ENCODE assay signal across 9 cellular contexts in genomic region chr5:142611154-142611553, GRCh38.
A peak's percentile ranks its signal among the peaks of the same experiment; 100 is the strongest.
DNase-seq lines count a peak whose midpoint lies in the region; ATAC-seq and TF ChIP-seq lines count a peak whose summit lies in the region.
"Had no signal": no experiment of that assay in that cellular context is flagged by ENCODE, and none has a peak within 500 bp of the region (broad histone marks: within the 10 kb centered on the region; RNA-seq: fewer than 3 reads in every experiment).

No MANE protein-coding gene starts in this region.

- no peaks in the 10 kb centered on the region for H3K27me3 ChIP-seq in SU-DHL-6 (ENCODE audit: low read length)

- peaks cover 28% of the 10 kb centered on the region for H3K27me3 Mint-ChIP-seq in activated naive CD8-positive, alpha-beta T cell treated with anti-CD3 and anti-CD28 coated beads, Interleukin-2, amount 10 ng/mL, durations not matched to agents 7 days and 5 days

- H3K9ac ChIP-seq in SU-DHL-6 (ENCODE audit: low read length) = no peak overlapping the region

- H3K4me2 ChIP-seq in SU-DHL-6 (ENCODE audit: low read depth, low read length, poor library complexity, severe bottlenecking) = no peak overlapping the region

- DNase-seq in Daoy (ENCODE audit: low read depth) (peak; percentile 74), LoVo (ENCODE audit: low spot score) (peak; percentile 72), left cardiac atrium (peak; percentile 75), sciatic nerve (ENCODE audit: low spot score) (peak; percentile 88), NCI-H1048 (lab: John Stamatoyannopoulos, UW) (no peak)
- DNase-seq in activated naive CD8-positive, alpha-beta T cell treated with anti-CD3 and anti-CD28 coated beads, Interleukin-2, amount 10 ng/mL, durations not matched to agents 7 days and 5 days = peak; percentile 69

- no peak overlapping the region for H3K27ac Mint-ChIP-seq in activated naive CD8-positive, alpha-beta T cell treated with anti-CD3 and anti-CD28 coated beads, Interleukin-2, amount 10 ng/mL, durations not matched to agents 7 days and 5 days
- H3K27ac Mint-ChIP-seq: dendritic cell treated with granulocyte-macrophage colony-stimulating factor and Interleukin-4, amounts not matched to agents 40 ng/mL and 50 ng/mL, for 4 days had no signal

- ATAC-seq in GM21529 (IDR thresholded peaks at IDR 0.05; ENCODE audit: unreplicated experiment) (peak; percentile 91), left cardiac atrium (peak; percentile 88), sciatic nerve (peak; percentile 85)
- ATAC-seq in activated naive CD8-positive, alpha-beta T cell treated with anti-CD3 and anti-CD28 coated beads, Interleukin-2, amount 10 ng/mL, durations not matched to agents 7 days and 5 days (ENCODE audit: low read depth) = peak; percentile 88

- no peaks in the 10 kb centered on the region for H3K9me3 Mint-ChIP-seq in activated naive CD8-positive, alpha-beta T cell treated with anti-CD3 and anti-CD28 coated beads, Interleukin-2, amount 10 ng/mL, durations not matched to agents 7 days and 5 days
- H3K9me3 Mint-ChIP-seq: dendritic cell treated with granulocyte-macrophage colony-stimulating factor and Interleukin-4, amounts not matched to agents 40 ng/mL and 50 ng/mL, for 4 days had no signal

- POLR2A ChIA-PET in activated naive CD8-positive, alpha-beta T cell treated with anti-CD3 and anti-CD28 coated beads, Interleukin-2, amount 10 ng/mL, durations not matched to agents 7 days and 5 days (lab: Charles Lee) = no interaction called here

- no peaks in the 10 kb centered on the region for H3K79me2 ChIP-seq in SU-DHL-6 (ENCODE audit: insufficient read depth, low read length)

- TF ChIP-seq CTCF in SU-DHL-6 (IDR thresholded peaks at IDR 0.05; ENCODE audit: insufficient read depth, low read length, poor library complexity, severe bottlenecking) = peak; percentile 40

- no peaks in the 10 kb centered on the region for H3K9me2 ChIP-seq in SU-DHL-6 (replicated peaks; ENCODE audit: insufficient read depth, low read length)

- no peaks in the 10 kb centered on the region for H4K20me1 ChIP-seq in SU-DHL-6 (ENCODE audit: low read depth, low read length)

- H3F3A ChIP-seq in SU-DHL-6 (ENCODE audit: insufficient read depth) = no peaks in the 10 kb centered on the region

- H3K4me3 Mint-ChIP-seq in activated naive CD8-positive, alpha-beta T cell treated with anti-CD3 and anti-CD28 coated beads, Interleukin-2, amount 10 ng/mL, durations not matched to agents 7 days and 5 days = no peak overlapping the region
- H3K4me3 Mint-ChIP-seq: dendritic cell treated with granulocyte-macrophage colony-stimulating factor and Interleukin-4, amounts not matched to agents 40 ng/mL and 50 ng/mL, for 4 days had no signal

- no peak overlapping the region for H3K27ac ChIP-seq in SU-DHL-6 (ENCODE audit: low read depth, low read length)

- no peaks in the 10 kb centered on the region for H3K9me3 ChIP-seq in SU-DHL-6 (ENCODE audit: insufficient read depth, low read length)

- H3K36me3 ChIP-seq in SU-DHL-6 (ENCODE audit: low read length) = no peaks in the 10 kb centered on the region

- H3K4me1 Mint-ChIP-seq in activated naive CD8-positive, alpha-beta T cell treated with anti-CD3 and anti-CD28 coated beads, Interleukin-2, amount 10 ng/mL, durations not matched to agents 7 days and 5 days = no peaks in the 10 kb centered on the region

- H2AFZ ChIP-seq in SU-DHL-6 (ENCODE audit: low read depth, low read length, severe bottlenecking) = no peak overlapping the region

- no peaks in the 10 kb centered on the region for H3K36me3 Mint-ChIP-seq in activated naive CD8-positive, alpha-beta T cell treated with anti-CD3 and anti-CD28 coated beads, Interleukin-2, amount 10 ng/mL, durations not matched to agents 7 days and 5 days

- intact Hi-C loops in left cardiac atrium (cut with DNase I) (loop anchor here (2.0 to 5.0 kb wide), 2 partner anchors 41 to 88 kb away; no protein-coding TSS in a partner anchor), sciatic nerve (cut with DNase I) (loop anchor here (5.0 kb wide), 1 partner anchor 86 kb away; no protein-coding TSS in a partner anchor)

- H3K4me3 ChIP-seq in SU-DHL-6 (ENCODE audit: insufficient read depth, low read length, poor library complexity, severe bottlenecking) = no peak overlapping the region
